Comparison of ENCODE assay signal across 8 cellular contexts in genomic region chr6:127464881-127465459, GRCh38. TPM values are rescaled to one million over a fixed set of nuclear protein-coding genes. Genes with fewer than 3 reads are reported as not detected.
DNase-seq lines count a peak whose midpoint lies in the region; TF ChIP-seq lines count a peak whose summit lies in the region.

No MANE protein-coding gene starts in this region.

- H3K9ac ChIP-seq in GM23248, result peak overlapping the region; percentile 52

- H3K27ac ChIP-seq in GM23248 (peak overlapping the region; percentile 79), adrenal gland (peak overlapping the region in 1 of 5 donors; percentile 23), hepatocyte (peak overlapping the region; percentile 34)

- H3K27me3 ChIP-seq in GM23248 (replicated peaks; ENCODE audit: insufficient read depth), result no peaks in the 10 kb centered on the region
- no peaks in the 10 kb centered on the region for H3K27me3 ChIP-seq in adrenal gland
- H3K27me3 ChIP-seq in hepatocyte, result no peaks in the 10 kb centered on the region

- H3K36me3 ChIP-seq in GM23248 (ENCODE audit: low read depth), result no peaks in the 10 kb centered on the region
- H3K36me3 ChIP-seq in adrenal gland (replicated peaks in 1 of 2), result no peaks in the 10 kb centered on the region
- no peaks in the 10 kb centered on the region for H3K36me3 ChIP-seq in hepatocyte (replicated peaks; ENCODE audit: insufficient read depth, low read depth)

- H3K9me3 ChIP-seq in GM23248 (ENCODE audit: low read depth) (no peaks in the 10 kb centered on the region), adrenal gland (replicated peaks in 1 of 3) (no peaks in the 10 kb centered on the region), hepatocyte (ENCODE audit: low read depth) (no peaks in the 10 kb centered on the region)

- H3K4me3 ChIP-seq in GM23248 (peak overlapping the region; percentile 16), adrenal gland (no peak overlapping the region), hepatocyte (no peak overlapping the region), skeletal muscle cell (ENCODE audit: low read depth, low read length) (no peak overlapping the region)

- TF ChIP-seq CTCF in GM10266 (IDR thresholded peaks at IDR 0.05; ENCODE audit: control insufficient read depth, insufficient read depth, low read depth, missing control alignments) (peak; percentile 82), LNCAP (IDR thresholded peaks at IDR 0.05) (peak; percentile 95), adrenal gland (IDR thresholded peaks at IDR 0.05) (peak; percentile 69 to 89 (median 79)), hepatocyte (IDR thresholded peaks at IDR 0.05; ENCODE audit: poor library complexity) (peak; percentile 82)

- H3F3A ChIP-seq in GM23248 (ENCODE audit: insufficient read depth), result peaks cover 32% of the 10 kb centered on the region

- no peak for TF ChIP-seq POLR2A in adrenal gland (IDR thresholded peaks at IDR 0.05)

- H4K20me1 ChIP-seq in GM23248 (ENCODE audit: insufficient read depth), result no peaks in the 10 kb centered on the region
- no peaks in the 10 kb centered on the region for H4K20me1 ChIP-seq in hepatocyte (ENCODE audit: insufficient read depth, poor library complexity, severe bottlenecking)

- peak overlapping the region; percentile 77 for H3K4me2 ChIP-seq in GM23248 (ENCODE audit: unreplicated experiment)
- no peak overlapping the region for H3K4me2 ChIP-seq in hepatocyte

- peaks cover 22% of the 10 kb centered on the region for H3K4me1 ChIP-seq in GM23248 (ENCODE audit: insufficient read depth)
- no peaks in the 10 kb centered on the region for H3K4me1 ChIP-seq in adrenal gland (replicated peaks in 1 of 2)
- H3K4me1 ChIP-seq in hepatocyte (ENCODE audit: insufficient read depth), result peaks cover 6% of the 10 kb centered on the region

- intact Hi-C loops in adrenal gland (cut with DNase I), result loop anchor here (5.0 kb wide), 2 partner anchors 72 to 77 kb away; no protein-coding TSS in a partner anchor

- 31 to 32% methylated on average over 3 of the region's 3 CpGs for WGBS in GM23248 (ENCODE audit: low coverage in 1 of 2, low lambda C conversion rate in 2 of 2, missing lambda C conversion rate in 2 of 2), 2 experiments
- 34 to 44% (median 38%) methylated on average over 3 of the region's 3 CpGs for WGBS in adrenal gland, 4 donors
- WGBS in hepatocyte (ENCODE audit: low lambda C conversion rate, missing lambda C conversion rate), result 40% methylated on average over 3 of the region's 3 CpGs

- in situ Hi-C loops in GM23248 (cut with MboI), result loop anchor here (5.0 kb wide), 1 partner anchor 72 kb away; no protein-coding TSS in a partner anchor

- H3K79me2 ChIP-seq in GM23248 (ENCODE audit: insufficient read depth) (no peaks in the 10 kb centered on the region), hepatocyte (no peaks in the 10 kb centered on the region)

- DNase-seq in GM10266 (ENCODE audit: extremely low spot score) (peak; percentile 62), GM23248 (peak; percentile 88), SW480 (ENCODE audit: low spot score) (peak; percentile 48), adrenal gland (peak; percentile 67 to 86 (median 82)), hepatocyte (ENCODE audit: low spot score) (peak; percentile 79), skeletal muscle cell (ENCODE audit: low read depth) (peak; percentile 32), NCI-H128 (lab: John Stamatoyannopoulos, UW; ENCODE audit: unreplicated experiment) (no peak)

- H3K9me2 ChIP-seq in GM23248 (ENCODE audit: insufficient read depth), result no peaks in the 10 kb centered on the region
- no peaks in the 10 kb centered on the region for H3K9me2 ChIP-seq in hepatocyte (replicated peaks; ENCODE audit: insufficient read depth)

- H2AFZ ChIP-seq in GM23248, result no peak overlapping the region
- no peak overlapping the region for H2AFZ ChIP-seq in hepatocyte

RNA-seq across cellular contexts. Expression of gene KIAA0408, which starts 5.8 kb away (rescaled TPM):
- 1.4 and 3.2 TPM in 2 replicates for total RNA-seq in GM23248 (2014; rRNA removed; shearing (Covaris generic))
- polyA plus RNA-seq in GM23248 (2016; fragmentation: Nextera tagmentation; extraction: Ambion mirVana) (0.39 and 1.1 TPM in 2 replicates), adrenal gland (1 to 10 TPM; 2.9 to 8.6 (median 3.1) TPM), hepatocyte (1.8 and 2.1 TPM in 2 replicates)
- total RNA-seq in adrenal gland (1 to 10 TPM in 7 of 8 donors, under 1 TPM in 1; 0.18 to 3.9 (median 1.8) TPM), hepatocyte (6.4 and 7.4 TPM in 2 replicates)
